In the genomic region with DNA sequence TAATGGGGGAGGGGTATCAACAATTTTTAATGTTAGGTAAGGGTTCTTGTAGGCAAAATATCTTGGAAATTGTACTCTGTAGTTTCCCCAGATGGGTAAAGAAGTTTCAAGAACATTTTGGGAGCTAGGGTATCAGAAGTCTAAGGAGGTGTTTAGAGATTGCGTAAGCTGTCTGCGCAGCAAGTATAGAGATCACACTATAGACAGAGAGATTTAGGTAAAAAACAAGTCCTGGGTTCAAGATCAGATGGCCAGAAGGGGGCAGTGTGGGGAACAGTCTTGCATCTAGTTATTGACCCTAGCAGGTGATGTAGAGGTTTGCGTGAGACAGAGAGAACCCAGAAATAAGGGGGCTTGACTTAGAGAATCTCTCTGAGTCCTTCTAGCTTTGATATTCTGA, we compare ENCODE assay signal across 18 cellular contexts.
A peak's percentile ranks its signal among the peaks of the same experiment; 100 is the strongest.
DNase-seq lines count a peak whose midpoint lies in the region; ATAC-seq and TF ChIP-seq lines count a peak whose summit lies in the region.
"Had no signal": no experiment of that assay in that cellular context is flagged by ENCODE, and none has a peak within 500 bp of the region (broad histone marks: within the 10 kb centered on the region; RNA-seq: fewer than 3 reads in every experiment).

No MANE protein-coding gene starts in this region.

- H3K9ac ChIP-seq in NT2/D1 (ENCODE audit: insufficient read length, low read depth), result no peak overlapping the region

- ATAC-seq in HG03175 (IDR thresholded peaks at IDR 0.05; ENCODE audit: unreplicated experiment) (no peak), HG02938 (IDR thresholded peaks at IDR 0.05; ENCODE audit: unreplicated experiment) (no peak)
- ATAC-seq: activated CD8-positive, alpha-beta memory T cell treated with anti-CD3 and anti-CD28 coated beads, Interleukin-2, amount 10 ng/mL, durations not matched to agents 7 days and 5 days; left colon; sciatic nerve had no signal

- H3K4me3 ChIP-seq in NT2/D1 (ENCODE audit: insufficient read length, low read depth) (no peak overlapping the region), kidney epithelial cell (ENCODE audit: low read depth, low read length) (no peak overlapping the region)
- H3K4me3 ChIP-seq: dorsolateral prefrontal cortex, PC-9, thoracic aorta had no signal

- no peaks in the 10 kb centered on the region for H3K36me3 ChIP-seq in NT2/D1 (ENCODE audit: insufficient read depth, insufficient read length, low read length)
- no peaks in the 10 kb centered on the region for H3K36me3 ChIP-seq in kidney epithelial cell (ENCODE audit: control insufficient read depth, insufficient read depth, low read length)
- H3K36me3 ChIP-seq: thoracic aorta had no signal

- DNase-seq in DMS53 (lab: John Stamatoyannopoulos, UW) (peak; percentile 40), DMS53 treated with DMSO at 0.1 percent for 48 hours (lab: John Stamatoyannopoulos, UW; ENCODE audit: unreplicated experiment) (no peak), NT2/D1 (ENCODE audit: low read depth, low spot score) (peak; percentile 18), kidney epithelial cell (ENCODE audit: low read depth) (no peak)
- DNase-seq in activated effector memory CD4-positive, alpha-beta T cell treated with Interleukin-2 at 50 U/mL for 16 hours, result no peak
- DNase-seq: activated CD8-positive, alpha-beta memory T cell treated with anti-CD3 and anti-CD28 coated beads, Interleukin-2, amount 10 ng/mL, durations not matched to agents 7 days and 5 days; dorsolateral prefrontal cortex; HCEC 1CT; hippocampal formation; left colon; NCI-H1417 treated with DMSO at 0.1 percent for 48 hours; PC-9; stimulated activated CD4-positive, alpha-beta T cell treated with anti-CD3 and anti-CD28 coated beads, Interleukin-2, amount 100 ng/mL, for 48 hours had no signal

- H3K9me3 ChIP-seq in NT2/D1 (ENCODE audit: insufficient read depth, low read length), result no peaks in the 10 kb centered on the region
- H3K9me3 ChIP-seq: thoracic aorta had no signal

- peak; percentile 35 for TF ChIP-seq CTCF in GM12873 (IDR thresholded peaks at IDR 0.05; ENCODE audit: insufficient read depth, low read depth, low read length, missing control alignments)
- TF ChIP-seq CTCF in kidney epithelial cell (IDR thresholded peaks at IDR 0.05; ENCODE audit: insufficient read depth, low read length, poor library complexity, severe bottlenecking), result peak; percentile 16

- no peaks in the 10 kb centered on the region for H3K4me1 ChIP-seq in NT2/D1 (ENCODE audit: insufficient read depth, insufficient read length)

- H3K27me3 ChIP-seq in NT2/D1 (ENCODE audit: insufficient read depth, insufficient read length) (no peaks in the 10 kb centered on the region), kidney epithelial cell (ENCODE audit: control insufficient read depth, insufficient read depth, low read length) (no peaks in the 10 kb centered on the region)

Comparison
In these comparisons a context has a peak if more than half of its experiments do, and no peak if none do; other contexts are left out.
1. DNase-seq: peak in DMS53 (single experiment) and NT2/D1 (single experiment); none in DMS53 treated with DMSO at 0.1 percent for 48 hours (single experiment), kidney epithelial cell (single experiment) and activated effector memory CD4-positive, alpha-beta T cell treated with Interleukin-2 at 50 U/mL for 16 hours (single experiment).